1 cellular context compared by ENCODE assay signal in the genomic region with DNA sequence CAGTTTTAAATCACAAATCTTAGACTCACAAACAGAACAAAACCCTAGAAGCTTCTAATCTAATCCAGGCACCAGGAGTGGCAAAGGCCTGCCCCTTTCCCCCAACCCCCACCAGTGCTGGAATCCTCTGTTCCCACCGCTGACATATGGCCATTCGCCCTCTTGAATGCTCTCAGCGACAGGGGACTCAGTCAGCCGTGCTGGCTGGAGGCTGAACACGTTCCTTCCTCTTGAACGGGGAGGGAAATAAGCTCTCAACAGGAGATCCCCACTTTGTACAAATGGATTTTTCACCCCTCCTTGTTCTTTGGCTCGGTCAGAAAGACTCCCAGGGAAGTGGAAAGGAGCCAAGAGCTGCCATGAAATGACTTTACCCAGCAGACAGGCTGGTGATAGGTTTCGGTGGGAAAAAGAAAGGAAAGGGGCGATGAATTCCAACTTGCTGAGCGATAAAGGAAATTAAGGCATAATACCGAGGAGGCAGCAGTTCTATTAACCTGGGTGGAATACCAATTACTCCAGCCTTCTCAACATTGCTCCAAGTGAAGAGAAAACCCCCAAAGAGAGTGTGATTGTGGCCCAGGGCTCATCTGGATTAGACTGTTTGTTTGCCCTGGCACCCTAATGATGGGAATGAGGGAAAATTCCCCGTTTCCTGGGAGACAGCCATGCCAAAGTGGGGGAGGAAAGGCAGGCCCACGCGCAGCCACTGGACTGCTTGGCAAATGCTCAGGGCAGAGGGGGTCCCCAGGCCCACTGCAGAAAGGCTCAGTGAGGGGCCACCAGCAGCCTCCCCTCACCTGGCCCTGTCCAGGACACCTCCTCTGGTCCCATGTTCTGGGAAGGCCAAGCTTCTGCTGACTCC.
TF ChIP-seq lines count a peak whose summit lies in the region.

No MANE protein-coding gene starts in this region.

TF ChIP-seq in IMR-90, 13 proteins besides CTCF, POLR2A, EP300 and RAD21:
- TF ChIP-seq RCOR1 (IDR thresholded peaks at IDR 0.05; ENCODE audit: insufficient replicate concordance, low read length) (no peak), RFX5 (IDR thresholded peaks at IDR 0.05; ENCODE audit: low read depth, low read length) (no peak), CEBPB (IDR thresholded peaks at IDR 0.05; ENCODE audit: low read depth, low read length) (no peak), MXI1 (IDR thresholded peaks at IDR 0.05; ENCODE audit: borderline replicate concordance, low read depth, low read length) (no peak), MAFK (IDR thresholded peaks at IDR 0.05; ENCODE audit: low read depth, low read length) (no peak), FOS (IDR thresholded peaks at IDR 0.05; ENCODE audit: low read depth, low read length) (no peak), BHLHE40 (IDR thresholded peaks at IDR 0.05; ENCODE audit: low read depth, low read length) (no peak), CHD1 (IDR thresholded peaks at IDR 0.05; ENCODE audit: low read depth, low read length) (no peak), NFE2L2 (IDR thresholded peaks at IDR 0.05; ENCODE audit: low read depth, low read length) (no peak), ELK1 (IDR thresholded peaks at IDR 0.05; ENCODE audit: borderline replicate concordance, low read depth, low read length) (no peak)
- TF ChIP-seq, protein P1, sequence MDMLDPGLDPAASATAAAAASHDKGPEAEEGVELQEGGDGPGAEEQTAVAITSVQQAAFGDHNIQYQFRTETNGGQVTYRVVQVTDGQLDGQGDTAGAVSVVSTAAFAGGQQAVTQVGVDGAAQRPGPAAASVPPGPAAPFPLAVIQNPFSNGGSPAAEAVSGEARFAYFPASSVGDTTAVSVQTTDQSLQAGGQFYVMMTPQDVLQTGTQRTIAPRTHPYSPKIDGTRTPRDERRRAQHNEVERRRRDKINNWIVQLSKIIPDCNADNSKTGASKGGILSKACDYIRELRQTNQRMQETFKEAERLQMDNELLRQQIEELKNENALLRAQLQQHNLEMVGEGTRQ (IDR thresholded peaks at IDR 0.05; ENCODE audit: low read depth, low read length), result no peak
